ENCODE assay signal across 2 cellular contexts in the genomic region with DNA sequence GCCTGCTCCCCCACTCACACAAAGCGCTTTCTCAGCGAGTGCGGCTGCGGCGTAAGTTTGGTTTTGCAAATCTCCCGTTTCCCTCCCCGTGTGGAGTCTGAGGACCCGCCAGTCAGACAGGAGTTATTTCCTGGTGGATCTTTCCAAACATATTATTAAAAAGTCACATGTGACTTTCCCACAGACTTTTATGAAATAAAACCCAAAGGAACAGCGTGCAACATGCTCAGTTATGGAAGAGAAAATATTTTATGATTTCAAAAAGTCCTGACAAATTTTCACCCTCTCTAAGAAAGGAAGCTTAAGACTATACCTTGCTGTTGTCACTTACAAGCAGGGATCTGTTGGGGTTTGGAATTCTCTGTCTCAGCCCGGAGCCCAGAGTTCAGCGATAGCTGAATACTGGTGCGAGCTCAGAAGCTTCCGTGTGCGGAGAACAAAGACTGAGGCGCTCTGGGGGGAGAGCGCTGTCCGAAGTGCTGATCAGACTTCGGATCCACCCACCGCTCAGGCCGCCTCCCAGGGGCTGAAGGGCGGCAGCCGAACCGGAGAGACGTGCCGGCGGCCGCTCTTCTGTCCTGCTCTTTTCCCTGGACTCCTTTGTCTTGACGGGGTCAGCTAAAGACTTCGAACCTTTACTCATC.
TF ChIP-seq lines count a peak whose summit lies in the region.

No MANE protein-coding gene starts in this region.

TF ChIP-seq in K562, 482 proteins besides CTCF, POLR2A, EP300 and RAD21 (continued from another document):
- TF ChIP-seq UBTF (IDR thresholded peaks at IDR 0.05; ENCODE audit: borderline replicate concordance in 1 of 2, low read depth in 2 of 2, low read length in 2 of 2): peak; percentile 86 to 95; a peak in 3 of 4 replicates
- TF ChIP-seq, protein P1, sequence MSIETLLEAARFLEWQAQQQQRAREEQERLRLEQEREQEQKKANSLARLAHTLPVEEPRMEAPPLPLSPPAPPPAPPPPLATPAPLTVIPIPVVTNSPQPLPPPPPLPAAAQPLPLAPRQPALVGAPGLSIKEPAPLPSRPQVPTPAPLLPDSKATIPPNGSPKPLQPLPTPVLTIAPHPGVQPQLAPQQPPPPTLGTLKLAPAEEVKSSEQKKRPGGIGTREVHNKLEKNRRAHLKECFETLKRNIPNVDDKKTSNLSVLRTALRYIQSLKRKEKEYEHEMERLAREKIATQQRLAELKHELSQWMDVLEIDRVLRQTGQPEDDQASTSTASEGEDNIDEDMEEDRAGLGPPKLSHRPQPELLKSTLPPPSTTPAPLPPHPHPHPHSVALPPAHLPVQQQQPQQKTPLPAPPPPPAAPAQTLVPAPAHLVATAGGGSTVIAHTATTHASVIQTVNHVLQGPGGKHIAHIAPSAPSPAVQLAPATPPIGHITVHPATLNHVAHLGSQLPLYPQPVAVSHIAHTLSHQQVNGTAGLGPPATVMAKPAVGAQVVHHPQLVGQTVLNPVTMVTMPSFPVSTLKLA (conservative IDR thresholded peaks at IDR 0.05): no peak

TF ChIP-seq in HepG2, 621 proteins besides CTCF, POLR2A, EP300 and RAD21 (continued from another document and continues in another):
- TF ChIP-seq PLSCR1 (CRISPR knock-in tag; IDR thresholded peaks at IDR 0.05; ENCODE audit: borderline replicate concordance) (no peak; the same call in 1 of the 2 replicates), CSRNP2 (CRISPR knock-in tag; conservative IDR thresholded peaks at IDR 0.05; ENCODE audit: low read depth) (peak; percentile 80; the same call in 1 of the 2 replicates), SNAPC4 (CRISPR knock-in tag; IDR thresholded peaks at IDR 0.05) (peak; percentile 82; the same call in 1 of the 2 replicates), E2F5 (CRISPR knock-in tag; conservative IDR thresholded peaks at IDR 0.05) (peak; percentile 88), KLF12 (CRISPR knock-in tag; IDR thresholded peaks at IDR 0.05; ENCODE audit: borderline replicate concordance) (peak; percentile 98), ERF (CRISPR knock-in tag; IDR thresholded peaks at IDR 0.05) (peak; percentile 100), ZNF766 (CRISPR knock-in tag; IDR thresholded peaks at IDR 0.05; ENCODE audit: borderline replicate concordance) (peak; percentile 91), ZNF333 (CRISPR knock-in tag; IDR thresholded peaks at IDR 0.05; ENCODE audit: borderline replicate concordance) (peak; percentile 96; the same call in 1 of the 2 replicates), ZNF441 (CRISPR knock-in tag; IDR thresholded peaks at IDR 0.05; ENCODE audit: borderline replicate concordance) (peak; percentile 97), GLMP (CRISPR knock-in tag; IDR thresholded peaks at IDR 0.05; ENCODE audit: borderline replicate concordance) (no peak), ZBTB49 (CRISPR knock-in tag; IDR thresholded peaks at IDR 0.05; ENCODE audit: borderline replicate concordance) (peak; percentile 99), ETS1 (CRISPR knock-in tag; IDR thresholded peaks at IDR 0.05) (peak; percentile 95; the same call in 1 of the 2 replicates), DRAP1 (CRISPR knock-in tag; IDR thresholded peaks at IDR 0.05) (peak; percentile 69)
- TF ChIP-seq, protein P2, sequence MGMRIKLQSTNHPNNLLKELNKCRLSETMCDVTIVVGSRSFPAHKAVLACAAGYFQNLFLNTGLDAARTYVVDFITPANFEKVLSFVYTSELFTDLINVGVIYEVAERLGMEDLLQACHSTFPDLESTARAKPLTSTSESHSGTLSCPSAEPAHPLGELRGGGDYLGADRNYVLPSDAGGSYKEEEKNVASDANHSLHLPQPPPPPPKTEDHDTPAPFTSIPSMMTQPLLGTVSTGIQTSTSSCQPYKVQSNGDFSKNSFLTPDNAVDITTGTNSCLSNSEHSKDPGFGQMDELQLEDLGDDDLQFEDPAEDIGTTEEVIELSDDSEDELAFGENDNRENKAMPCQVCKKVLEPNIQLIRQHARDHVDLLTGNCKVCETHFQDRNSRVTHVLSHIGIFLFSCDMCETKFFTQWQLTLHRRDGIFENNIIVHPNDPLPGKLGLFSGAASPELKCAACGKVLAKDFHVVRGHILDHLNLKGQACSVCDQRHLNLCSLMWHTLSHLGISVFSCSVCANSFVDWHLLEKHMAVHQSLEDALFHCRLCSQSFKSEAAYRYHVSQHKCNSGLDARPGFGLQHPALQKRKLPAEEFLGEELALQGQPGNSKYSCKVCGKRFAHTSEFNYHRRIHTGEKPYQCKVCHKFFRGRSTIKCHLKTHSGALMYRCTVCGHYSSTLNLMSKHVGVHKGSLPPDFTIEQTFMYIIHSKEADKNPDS (CRISPR knock-in tag; IDR thresholded peaks at IDR 0.05): peak; percentile 89
- TF ChIP-seq, protein P3, sequence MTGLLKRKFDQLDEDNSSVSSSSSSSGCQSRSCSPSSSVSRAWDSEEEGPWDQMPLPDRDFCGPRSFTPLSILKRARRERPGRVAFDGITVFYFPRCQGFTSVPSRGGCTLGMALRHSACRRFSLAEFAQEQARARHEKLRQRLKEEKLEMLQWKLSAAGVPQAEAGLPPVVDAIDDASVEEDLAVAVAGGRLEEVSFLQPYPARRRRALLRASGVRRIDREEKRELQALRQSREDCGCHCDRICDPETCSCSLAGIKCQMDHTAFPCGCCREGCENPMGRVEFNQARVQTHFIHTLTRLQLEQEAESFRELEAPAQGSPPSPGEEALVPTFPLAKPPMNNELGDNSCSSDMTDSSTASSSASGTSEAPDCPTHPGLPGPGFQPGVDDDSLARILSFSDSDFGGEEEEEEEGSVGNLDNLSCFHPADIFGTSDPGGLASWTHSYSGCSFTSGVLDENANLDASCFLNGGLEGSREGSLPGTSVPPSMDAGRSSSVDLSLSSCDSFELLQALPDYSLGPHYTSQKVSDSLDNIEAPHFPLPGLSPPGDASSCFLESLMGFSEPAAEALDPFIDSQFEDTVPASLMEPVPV (CRISPR knock-in tag; IDR thresholded peaks at IDR 0.05): peak; percentile 71; the same call in 1 of the 2 replicates
- TF ChIP-seq, protein P4, sequence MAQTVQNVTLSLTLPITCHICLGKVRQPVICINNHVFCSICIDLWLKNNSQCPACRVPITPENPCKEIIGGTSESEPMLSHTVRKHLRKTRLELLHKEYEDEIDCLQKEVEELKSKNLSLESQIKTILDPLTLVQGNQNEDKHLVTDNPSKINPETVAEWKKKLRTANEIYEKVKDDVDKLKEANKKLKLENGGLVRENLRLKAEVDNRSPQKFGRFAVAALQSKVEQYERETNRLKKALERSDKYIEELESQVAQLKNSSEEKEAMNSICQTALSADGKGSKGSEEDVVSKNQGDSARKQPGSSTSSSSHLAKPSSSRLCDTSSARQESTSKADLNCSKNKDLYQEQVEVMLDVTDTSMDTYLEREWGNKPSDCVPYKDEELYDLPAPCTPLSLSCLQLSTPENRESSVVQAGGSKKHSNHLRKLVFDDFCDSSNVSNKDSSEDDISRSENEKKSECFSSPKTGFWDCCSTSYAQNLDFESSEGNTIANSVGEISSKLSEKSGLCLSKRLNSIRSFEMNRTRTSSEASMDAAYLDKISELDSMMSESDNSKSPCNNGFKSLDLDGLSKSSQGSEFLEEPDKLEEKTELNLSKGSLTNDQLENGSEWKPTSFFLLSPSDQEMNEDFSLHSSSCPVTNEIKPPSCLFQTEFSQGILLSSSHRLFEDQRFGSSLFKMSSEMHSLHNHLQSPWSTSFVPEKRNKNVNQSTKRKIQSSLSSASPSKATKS (CRISPR knock-in tag; IDR thresholded peaks at IDR 0.05): peak; percentile 81; the same call in 1 of the 2 replicates
- TF ChIP-seq, protein P5, sequence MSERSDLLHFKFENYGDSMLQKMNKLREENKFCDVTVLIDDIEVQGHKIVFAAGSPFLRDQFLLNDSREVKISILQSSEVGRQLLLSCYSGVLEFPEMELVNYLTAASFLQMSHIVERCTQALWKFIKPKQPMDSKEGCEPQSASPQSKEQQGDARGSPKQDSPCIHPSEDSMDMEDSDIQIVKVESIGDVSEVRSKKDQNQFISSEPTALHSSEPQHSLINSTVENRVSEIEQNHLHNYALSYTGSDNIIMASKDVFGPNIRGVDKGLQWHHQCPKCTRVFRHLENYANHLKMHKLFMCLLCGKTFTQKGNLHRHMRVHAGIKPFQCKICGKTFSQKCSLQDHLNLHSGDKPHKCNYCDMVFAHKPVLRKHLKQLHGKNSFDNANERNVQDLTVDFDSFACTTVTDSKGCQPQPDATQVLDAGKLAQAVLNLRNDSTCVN (CRISPR knock-in tag; IDR thresholded peaks at IDR 0.05; ENCODE audit: borderline replicate concordance): peak; percentile 96
